In genomic region chr3:37819591-37819990, GRCh38 we compare ENCODE assay signal across 27 cellular contexts. TPM values are rescaled to one million over a fixed set of nuclear protein-coding genes. Genes with fewer than 3 reads are reported as not detected.
DNase-seq lines count a peak whose midpoint lies in the region; ATAC-seq and TF ChIP-seq lines count a peak whose summit lies in the region.
"Had no signal": no experiment of that assay in that cellular context is flagged by ENCODE, and none has a peak within 500 bp of the region (broad histone marks: within the 10 kb centered on the region; RNA-seq: fewer than 3 reads in every experiment).

No MANE protein-coding gene starts in this region.

- no peaks in the 10 kb centered on the region for H3K4me1 Mint-ChIP-seq in activated CD8-positive, alpha-beta memory T cell treated with anti-CD3 and anti-CD28 coated beads, Interleukin-2, amount 10 ng/mL, durations not matched to agents 7 days and 5 days
- H3K4me1 Mint-ChIP-seq: activated B cell treated with CpG ODN at 0.5 μM for 24 hours; activated T-helper 17 cell treated with anti-CD3 and anti-CD28 coated beads, Interleukin-2, amount 50 U/mL, for 72 hours; CD4-positive, CD25-positive, alpha-beta regulatory T cell had no signal

- no peak for TF ChIP-seq POLR2A in heart left ventricle (IDR thresholded peaks at IDR 0.05)
- no peak for TF ChIP-seq POLR2A in gastrocnemius medialis (IDR thresholded peaks at IDR 0.05)

- 28 to 41% (median 35%) methylated on average over 3 of the region's 3 CpGs for WGBS in heart left ventricle, 4 donors

- in situ Hi-C loops in gastrocnemius medialis (cut with MboI; ENCODE audit: low sequenced_read_pairs in 4 of 4): no loop called here

- H3K4me1 ChIP-seq in heart left ventricle (peaks cover 0 to 44% (median 21%) of the 10 kb centered on the region in 12 donors), gastrocnemius medialis (no peaks in the 10 kb centered on the region)

- no peak overlapping the region for H3K27ac Mint-ChIP-seq in activated CD8-positive, alpha-beta memory T cell treated with anti-CD3 and anti-CD28 coated beads, Interleukin-2, amount 10 ng/mL, durations not matched to agents 7 days and 5 days
- H3K27ac Mint-ChIP-seq: activated B cell treated with CpG ODN at 0.5 μM for 24 hours; activated naive CD4-positive, alpha-beta T cell treated with anti-CD3 and anti-CD28 coated beads, Interleukin-2, amount 50 U/mL, for 72 hours; activated T-helper 17 cell treated with anti-CD3 and anti-CD28 coated beads, Interleukin-2, amount 50 U/mL, for 72 hours; CD4-positive, CD25-positive, alpha-beta regulatory T cell had no signal

- no peak overlapping the region for H3K4me3 Mint-ChIP-seq in activated CD8-positive, alpha-beta memory T cell treated with anti-CD3 and anti-CD28 coated beads, Interleukin-2, amount 10 ng/mL, durations not matched to agents 7 days and 5 days
- H3K4me3 Mint-ChIP-seq: activated B cell treated with CpG ODN at 0.5 μM for 24 hours; activated T-helper 17 cell treated with anti-CD3 and anti-CD28 coated beads, Interleukin-2, amount 50 U/mL, for 72 hours; CD4-positive, CD25-positive, alpha-beta regulatory T cell had no signal

- H3K27me3 ChIP-seq in heart left ventricle (no peaks in the 10 kb centered on the region), gastrocnemius medialis (no peaks in the 10 kb centered on the region)

- H3K4me3 ChIP-seq in heart left ventricle (no peak overlapping the region), gastrocnemius medialis (no peak overlapping the region)
- H3K4me3 ChIP-seq: lung, thoracic aorta had no signal

- H3K9me3 Mint-ChIP-seq in activated CD8-positive, alpha-beta memory T cell treated with anti-CD3 and anti-CD28 coated beads, Interleukin-2, amount 10 ng/mL, durations not matched to agents 7 days and 5 days (ENCODE audit: low read depth): no peaks in the 10 kb centered on the region
- H3K9me3 Mint-ChIP-seq: activated B cell treated with CpG ODN at 0.5 μM for 24 hours; activated naive CD4-positive, alpha-beta T cell treated with anti-CD3 and anti-CD28 coated beads, Interleukin-2, amount 50 U/mL, for 72 hours; activated T-helper 17 cell treated with anti-CD3 and anti-CD28 coated beads, Interleukin-2, amount 50 U/mL, for 72 hours had no signal

- H3K27me3 Mint-ChIP-seq in activated CD8-positive, alpha-beta memory T cell treated with anti-CD3 and anti-CD28 coated beads, Interleukin-2, amount 10 ng/mL, durations not matched to agents 7 days and 5 days: peaks cover 25% of the 10 kb centered on the region

- DNase-seq in MV-4-11 (lab: John Stamatoyannopoulos, UW): peak; percentile 10
- peak; percentile 54 for DNase-seq in amniotic epithelial cell (ENCODE audit: low read depth)
- DNase-seq in heart left ventricle: peak in 3 of 5 donors; percentile 39 to 65 (median 57)
- peak; percentile 25 for DNase-seq in renal cortical epithelial cell (ENCODE audit: low read depth)
- DNase-seq in activated CD8-positive, alpha-beta memory T cell treated with anti-CD3 and anti-CD28 coated beads, Interleukin-2, amount 10 ng/mL, durations not matched to agents 7 days and 5 days: no peak
- DNase-seq in gastrocnemius medialis: no peak
- no peak for DNase-seq in NCI-H2171 treated with DMSO at 0.1 percent for 48 hours (lab: John Stamatoyannopoulos, UW)
- DNase-seq: activated B cell treated with CpG ODN at 0.5 μM for 24 hours; activated CD4-positive, alpha-beta T cell treated with anti-CD3 and anti-CD28 coated beads, Interleukin-2, amount 50 U/mL, for 4 hours; activated CD8-positive, alpha-beta memory T cell treated with anti-CD3 and anti-CD28 coated beads, Interleukin-2, amount 50 U/mL, for 4 hours; aorta; CD4-positive, CD25-positive, alpha-beta regulatory T cell; foreskin fibroblast; HCEC 1CT; Kasumi-1; NCI-H1092 treated with DMSO at 0.1 percent for 48 hours; NCI-H1930; NCI-H2227 treated with DMSO at 0.1 percent for 48 hours; NCI-H774; stimulated activated CD4-positive, alpha-beta T cell treated with anti-CD3 and anti-CD28 coated beads, Interleukin-12 subunit alpha, Interleukin-12 subunit beta, amount 100 ng/mL, for 4 hours; stimulated activated CD4-positive, alpha-beta T cell treated with anti-CD3 and anti-CD28 coated beads, Interleukin-4, amount 100 ng/mL, for 4 hours; stimulated activated naive CD4-positive, alpha-beta T cell; SW 1271 had no signal

- intact Hi-C loops in heart left ventricle (cut with DNase I): no loop called here
- intact Hi-C loops in gastrocnemius medialis (cut with DNase I; ENCODE audit: low total_unique reads): no loop called here

- TF ChIP-seq CTCF in heart left ventricle (IDR thresholded peaks at IDR 0.05) (no peak), gastrocnemius medialis (IDR thresholded peaks at IDR 0.05 in 4 of 5, conservative IDR thresholded peaks at IDR 0.05 in 1 of 5) (no peak)

- H3K36me3 ChIP-seq in heart left ventricle (peaks cover 0 to 61% (median 22%) of the 10 kb centered on the region in 9 donors), gastrocnemius medialis (no peaks in the 10 kb centered on the region)

- CTCF ChIA-PET in activated CD8-positive, alpha-beta memory T cell treated with anti-CD3 and anti-CD28 coated beads, Interleukin-2, amount 10 ng/mL, durations not matched to agents 7 days and 5 days (lab: Charles Lee): no interaction called here

- ATAC-seq in heart left ventricle: peak; percentile 66 to 84 (median 78)
- ATAC-seq in activated CD8-positive, alpha-beta memory T cell treated with anti-CD3 and anti-CD28 coated beads, Interleukin-2, amount 10 ng/mL, durations not matched to agents 7 days and 5 days: no peak
- no peak for ATAC-seq in gastrocnemius medialis
- ATAC-seq: activated naive CD4-positive, alpha-beta T cell treated with anti-CD3 and anti-CD28 coated beads, Interleukin-2, amount 50 U/mL, for 72 hours; activated T-helper 17 cell treated with anti-CD3 and anti-CD28 coated beads, Interleukin-2, amount 50 U/mL, for 72 hours had no signal

- no peaks in the 10 kb centered on the region for H3K9me3 ChIP-seq in heart left ventricle
- H3K9me3 ChIP-seq in gastrocnemius medialis: no peaks in the 10 kb centered on the region
- H3K9me3 ChIP-seq: thoracic aorta had no signal

- H3K27ac ChIP-seq in heart left ventricle (peak overlapping the region in 11 of 12 donors; percentile 24 to 78 (median 52)), gastrocnemius medialis (peak overlapping the region in 1 of 4 donors; percentile 5)

- H3K36me3 Mint-ChIP-seq in activated CD8-positive, alpha-beta memory T cell treated with anti-CD3 and anti-CD28 coated beads, Interleukin-2, amount 10 ng/mL, durations not matched to agents 7 days and 5 days: no peaks in the 10 kb centered on the region
- H3K36me3 Mint-ChIP-seq: activated naive CD4-positive, alpha-beta T cell treated with anti-CD3 and anti-CD28 coated beads, Interleukin-2, amount 50 U/mL, for 72 hours; CD4-positive, CD25-positive, alpha-beta regulatory T cell had no signal

RNA-seq across cellular contexts. Expression of gene CTDSPL, which starts 42.1 kb away (rescaled TPM):
- total RNA-seq in heart left ventricle (10 to 100 TPM; 26.3 to 54.6 (median 38.0) TPM), renal cortical epithelial cell (29.2 and 43.4 TPM in 2 replicates), gastrocnemius medialis (10 to 100 TPM; 12.1 to 23.1 (median 14.6) TPM)
- 1 to 10 TPM; 9.2 to 9.9 TPM for polyA plus RNA-seq in heart left ventricle
- total RNA-seq in activated CD8-positive, alpha-beta memory T cell treated with anti-CD3 and anti-CD28 coated beads, Interleukin-2, amount 10 ng/mL, durations not matched to agents 7 days and 5 days: 1 to 10 TPM; 4.7 to 8.5 TPM
- total RNA-seq: activated B cell treated with CpG ODN at 0.5 μM for 24 hours had no signal

Comparison
In these comparisons a context has a peak if more than half of its experiments do, and no peak if none do; other contexts are left out.
1. DNase-seq: peak in MV-4-11 (single experiment), amniotic epithelial cell (single experiment), heart left ventricle (3 of 5) and renal cortical epithelial cell (single experiment); none in activated CD8-positive, alpha-beta memory T cell treated with anti-CD3 and anti-CD28 coated beads, Interleukin-2, amount 10 ng/mL, durations not matched to agents 7 days and 5 days (single experiment), gastrocnemius medialis (0 of 2) and NCI-H2171 treated with DMSO at 0.1 percent for 48 hours (single experiment).
2. ATAC-seq: peak in heart left ventricle (4 of 4); none in activated CD8-positive, alpha-beta memory T cell treated with anti-CD3 and anti-CD28 coated beads, Interleukin-2, amount 10 ng/mL, durations not matched to agents 7 days and 5 days (single experiment) and gastrocnemius medialis (0 of 2).